In the genomic region with DNA sequence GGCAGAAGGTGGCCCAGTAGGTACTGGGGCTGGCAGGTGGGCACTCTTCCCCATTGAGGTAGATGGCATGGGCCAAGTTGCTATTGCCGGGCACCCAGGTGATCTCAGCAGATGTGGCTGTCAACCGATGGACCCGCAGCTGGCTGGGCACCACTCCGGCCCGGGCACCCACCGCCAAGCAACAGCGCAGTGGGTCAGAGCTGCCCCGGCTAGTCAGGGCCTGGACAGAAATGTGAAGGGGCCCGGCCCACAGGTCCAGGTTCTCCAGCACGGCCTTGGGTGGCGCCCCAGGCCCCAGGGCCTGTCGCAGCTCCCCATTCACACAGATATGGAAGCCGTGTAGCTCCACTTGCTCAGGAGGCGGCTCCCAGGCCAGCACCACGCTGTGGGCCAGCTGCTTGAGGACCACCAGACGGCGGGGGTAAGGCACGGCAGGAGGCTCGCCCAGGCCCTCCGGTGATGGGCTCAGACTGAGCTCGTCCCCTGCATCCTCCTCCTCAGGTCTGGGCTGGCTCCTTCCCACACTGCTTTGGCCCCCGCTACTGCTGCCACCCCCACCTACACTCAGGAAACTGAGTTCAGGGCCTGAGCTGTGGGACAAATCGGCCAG, we compare ENCODE assay signal across 19 cellular contexts. TPM values are rescaled to one million over a fixed set of nuclear protein-coding genes. Genes with fewer than 3 reads are reported as not detected.
DNase-seq lines count a peak whose midpoint lies in the region; ATAC-seq and TF ChIP-seq lines count a peak whose summit lies in the region.
"Had no signal": no experiment of that assay in that cellular context is flagged by ENCODE, and none has a peak within 500 bp of the region (broad histone marks: within the 10 kb centered on the region; RNA-seq: fewer than 3 reads in every experiment).

No MANE protein-coding gene starts in this region.

- no peak overlapping the region for H3K27ac Mint-ChIP-seq in activated CD8-positive, alpha-beta memory T cell treated with anti-CD3 and anti-CD28 coated beads, Interleukin-2, amount 10 ng/mL, durations not matched to agents 7 days and 5 days
- peak overlapping the region; percentile 56 for H3K27ac Mint-ChIP-seq in activated T-helper 17 cell treated with anti-CD3 and anti-CD28 coated beads, Interleukin-2, amount 50 U/mL, for 72 hours
- H3K27ac Mint-ChIP-seq: activated CD4-positive, alpha-beta T cell treated with anti-CD3 and anti-CD28 coated beads for 36 hours; activated naive CD4-positive, alpha-beta T cell treated with anti-CD3 and anti-CD28 coated beads for 36 hours had no signal

- no peaks in the 10 kb centered on the region for H3K27me3 Mint-ChIP-seq in activated CD8-positive, alpha-beta memory T cell treated with anti-CD3 and anti-CD28 coated beads, Interleukin-2, amount 10 ng/mL, durations not matched to agents 7 days and 5 days
- no peaks in the 10 kb centered on the region for H3K27me3 Mint-ChIP-seq in activated T-helper 17 cell treated with anti-CD3 and anti-CD28 coated beads, Interleukin-2, amount 50 U/mL, for 72 hours
- H3K27me3 Mint-ChIP-seq: activated CD4-positive, alpha-beta T cell treated with anti-CD3 and anti-CD28 coated beads for 36 hours had no signal

- no peak overlapping the region for H3K4me3 Mint-ChIP-seq in activated CD8-positive, alpha-beta memory T cell treated with anti-CD3 and anti-CD28 coated beads, Interleukin-2, amount 10 ng/mL, durations not matched to agents 7 days and 5 days
- H3K4me3 Mint-ChIP-seq in activated T-helper 17 cell treated with anti-CD3 and anti-CD28 coated beads, Interleukin-2, amount 50 U/mL, for 72 hours = no peak overlapping the region
- H3K4me3 Mint-ChIP-seq: activated CD4-positive, alpha-beta T cell treated with anti-CD3 and anti-CD28 coated beads for 36 hours; activated naive CD4-positive, alpha-beta T cell treated with anti-CD3 and anti-CD28 coated beads for 36 hours had no signal

- H3K9me3 ChIP-seq in testis = no peaks in the 10 kb centered on the region
- H3K9me3 ChIP-seq: BLaER1, esophagus squamous epithelium had no signal

- H3K9me3 Mint-ChIP-seq in activated CD8-positive, alpha-beta memory T cell treated with anti-CD3 and anti-CD28 coated beads, Interleukin-2, amount 10 ng/mL, durations not matched to agents 7 days and 5 days (ENCODE audit: low read depth) = no peaks in the 10 kb centered on the region
- H3K9me3 Mint-ChIP-seq in activated T-helper 17 cell treated with anti-CD3 and anti-CD28 coated beads, Interleukin-2, amount 50 U/mL, for 72 hours = no peaks in the 10 kb centered on the region
- H3K9me3 Mint-ChIP-seq: activated naive CD4-positive, alpha-beta T cell treated with anti-CD3 and anti-CD28 coated beads for 36 hours had no signal

- CTCF ChIA-PET in activated CD8-positive, alpha-beta memory T cell treated with anti-CD3 and anti-CD28 coated beads, Interleukin-2, amount 10 ng/mL, durations not matched to agents 7 days and 5 days (lab: Charles Lee) = interaction anchor here (1.1 to 8.1 kb wide), 2 partner anchors 30 to 127 kb away, joined by 4 to 136 read pairs; no protein-coding TSS in a partner anchor

- no peaks in the 10 kb centered on the region for H3K4me1 ChIP-seq in testis
- H3K4me1 ChIP-seq: esophagus squamous epithelium had no signal

- no peak overlapping the region for H3K27ac ChIP-seq in testis
- H3K27ac ChIP-seq: BLaER1, esophagus squamous epithelium, RWPE1 had no signal

- no peaks in the 10 kb centered on the region for H3K27me3 ChIP-seq in testis
- H3K27me3 ChIP-seq: BLaER1, esophagus squamous epithelium had no signal

- H3K4me3 ChIP-seq in testis = no peak overlapping the region
- H3K4me3 ChIP-seq: BLaER1, esophagus squamous epithelium had no signal

- 88 to 90% methylated on average over 13 to 23 of the region's 23 CpGs for WGBS in testis, 2 donors

- intact Hi-C loops in testis (cut with DNase I; ENCODE audit: low total_unique reads) = no loop called here

- no peaks in the 10 kb centered on the region for H3K4me1 Mint-ChIP-seq in activated CD8-positive, alpha-beta memory T cell treated with anti-CD3 and anti-CD28 coated beads, Interleukin-2, amount 10 ng/mL, durations not matched to agents 7 days and 5 days
- peaks cover under 1% of the 10 kb centered on the region for H3K4me1 Mint-ChIP-seq in activated T-helper 17 cell treated with anti-CD3 and anti-CD28 coated beads, Interleukin-2, amount 50 U/mL, for 72 hours

- DNase-seq in activated CD8-positive, alpha-beta memory T cell treated with anti-CD3 and anti-CD28 coated beads, Interleukin-2, amount 10 ng/mL, durations not matched to agents 7 days and 5 days = peak; percentile 36
- no peak for DNase-seq in activated CD8-positive, alpha-beta memory T cell treated with anti-CD3 and anti-CD28 coated beads, Interleukin-2, amount 50 U/mL, for 48 hours
- DNase-seq in mesenteric fat pad (ENCODE audit: low spot score) (peak; percentile 89), testis (peak; percentile 9), HK-2 (ENCODE audit: unreplicated experiment) (no peak), GM19238 (ENCODE audit: insufficient read length, low spot score) (no peak)
- no peak for DNase-seq in activated CD4-positive, alpha-beta T cell treated with anti-CD3 and anti-CD28 coated beads, Interleukin-2, amount 50 U/mL, for 48 hours
- DNase-seq: activated CD4-positive, alpha-beta T cell treated with anti-CD3 and anti-CD28 coated beads for 36 hours; effector CD4-positive, alpha-beta T cell; esophagus squamous epithelium; NCI-H1436; stimulated activated CD4-positive, alpha-beta T cell treated with anti-CD3 and anti-CD28 coated beads, Interleukin-4, amount 100 ng/mL, for 24 hours had no signal

- ATAC-seq in activated CD8-positive, alpha-beta memory T cell treated with anti-CD3 and anti-CD28 coated beads, Interleukin-2, amount 10 ng/mL, durations not matched to agents 7 days and 5 days = no peak
- ATAC-seq in activated T-helper 17 cell treated with anti-CD3 and anti-CD28 coated beads, Interleukin-2, amount 50 U/mL, for 72 hours (replicated peaks) = no peak
- ATAC-seq: activated CD4-positive, alpha-beta T cell treated with anti-CD3 and anti-CD28 coated beads for 36 hours had no signal

- no peak for TF ChIP-seq POLR2A in testis (IDR thresholded peaks at IDR 0.05)

- TF ChIP-seq CTCF in testis (IDR thresholded peaks at IDR 0.05) = no peak

- peaks cover 2% of the 10 kb centered on the region for H3K36me3 Mint-ChIP-seq in activated CD8-positive, alpha-beta memory T cell treated with anti-CD3 and anti-CD28 coated beads, Interleukin-2, amount 10 ng/mL, durations not matched to agents 7 days and 5 days
- peaks cover 61% of the 10 kb centered on the region for H3K36me3 Mint-ChIP-seq in activated T-helper 17 cell treated with anti-CD3 and anti-CD28 coated beads, Interleukin-2, amount 50 U/mL, for 72 hours (ENCODE audit: low read depth)

- no peaks in the 10 kb centered on the region for H3K36me3 ChIP-seq in testis (ENCODE audit: low read depth, missing control alignments)
- H3K36me3 ChIP-seq: esophagus squamous epithelium had no signal

RNA-seq across cellular contexts. Expression of gene TSPOAP1, which starts 16.5 kb away (rescaled TPM):
- total RNA-seq in activated CD8-positive, alpha-beta memory T cell treated with anti-CD3 and anti-CD28 coated beads, Interleukin-2, amount 10 ng/mL, durations not matched to agents 7 days and 5 days = 10 to 100 TPM; 25.6 to 66.3 TPM
- total RNA-seq in activated T-helper 17 cell treated with anti-CD3 and anti-CD28 coated beads, Interleukin-2, amount 50 U/mL, for 72 hours = 100 to 1,000 TPM in 1 of 2 donors, 10 to 100 TPM in 1; 97.2 to 107 TPM
- total RNA-seq in mesenteric fat pad = 1.3 TPM
- 10 to 100 TPM in 1 of 2 donors, 1 to 10 TPM in 1; 7.2 to 13.0 TPM for total RNA-seq in testis
- polyA plus RNA-seq in testis (ENCODE audit: insufficient read depth, low read depth, low replicate concordance) = 8.2 TPM

RNA-seq across cellular contexts. Expression of gene MPO, which starts 31.4 kb away (rescaled TPM):
- total RNA-seq in activated CD8-positive, alpha-beta memory T cell treated with anti-CD3 and anti-CD28 coated beads, Interleukin-2, amount 10 ng/mL, durations not matched to agents 7 days and 5 days = under 1 TPM in 1 of 2 experiments, not detected in 1; 0.09 TPM
- 1 to 10 TPM; 1.2 to 2.0 TPM for total RNA-seq in activated T-helper 17 cell treated with anti-CD3 and anti-CD28 coated beads, Interleukin-2, amount 50 U/mL, for 72 hours
- 0.35 TPM for total RNA-seq in mesenteric fat pad
- 1 to 10 TPM in 1 of 2 donors, under 1 TPM in 1; 0.87 to 1.1 TPM for total RNA-seq in testis
- polyA plus RNA-seq in testis (ENCODE audit: insufficient read depth, low read depth, low replicate concordance) = 0.87 TPM
- total RNA-seq: A673; activated naive CD4-positive, alpha-beta T cell treated with anti-CD3 and anti-CD28 coated beads for 36 hours; esophagus squamous epithelium; M059J had no signal
- polyA plus RNA-seq: neural cell had no signal

RNA-seq across cellular contexts. Expression of gene SUPT4H1, which starts 39.9 kb away (rescaled TPM):
- 100 to 1,000 TPM in 1 of 2 experiments, 10 to 100 TPM in 1; 63.3 to 127 TPM for total RNA-seq in activated CD8-positive, alpha-beta memory T cell treated with anti-CD3 and anti-CD28 coated beads, Interleukin-2, amount 10 ng/mL, durations not matched to agents 7 days and 5 days
- total RNA-seq in activated T-helper 17 cell treated with anti-CD3 and anti-CD28 coated beads, Interleukin-2, amount 50 U/mL, for 72 hours = 100 to 1,000 TPM; 117 to 147 TPM
- total RNA-seq in mesenteric fat pad (61.9 TPM), testis (10 to 100 TPM; 59.3 to 64.4 TPM)
- 98.5 TPM for polyA plus RNA-seq in testis (ENCODE audit: insufficient read depth, low read depth, low replicate concordance)

Comparison
In these comparisons a context has a peak if more than half of its experiments do, and no peak if none do; other contexts are left out.
1. DNase-seq: peak in activated CD8-positive, alpha-beta memory T cell treated with anti-CD3 and anti-CD28 coated beads, Interleukin-2, amount 10 ng/mL, durations not matched to agents 7 days and 5 days (single experiment), mesenteric fat pad (single experiment) and testis (single experiment); none in activated CD8-positive, alpha-beta memory T cell treated with anti-CD3 and anti-CD28 coated beads, Interleukin-2, amount 50 U/mL, for 48 hours (single experiment), HK-2 (single experiment), activated CD4-positive, alpha-beta T cell treated with anti-CD3 and anti-CD28 coated beads, Interleukin-2, amount 50 U/mL, for 48 hours (0 of 2) and GM19238 (single experiment).